20 cellular contexts compared by ENCODE assay signal in genomic region chr2:102016399-102016955, GRCh38. TPM values are rescaled to one million over a fixed set of nuclear protein-coding genes. Genes with fewer than 3 reads are reported as not detected.
A peak's percentile ranks its signal among the peaks of the same experiment; 100 is the strongest.
DNase-seq lines count a peak whose midpoint lies in the region; ATAC-seq, FAIRE-seq and TF ChIP-seq lines count a peak whose summit lies in the region.
"Had no signal": no experiment of that assay in that cellular context is flagged by ENCODE, and none has a peak within 500 bp of the region (broad histone marks: within the 10 kb centered on the region; RNA-seq: fewer than 3 reads in every experiment).

No MANE protein-coding gene starts in this region.

- TF ChIP-seq POLR2A in A549 (IDR thresholded peaks at IDR 0.05; ENCODE audit: low read length) (no peak), lower leg skin (IDR thresholded peaks at IDR 0.05) (no peak)

- no peak for TF ChIP-seq EP300 in A549 (IDR thresholded peaks at IDR 0.05)

- TF ChIP-seq RAD21 in A549 (conservative IDR thresholded peaks at IDR 0.05 in 1 of 2, IDR thresholded peaks at IDR 0.05 in 1 of 2): no peak

- peaks cover 16% of the 10 kb centered on the region for H3K4me1 ChIP-seq in A549

- intact Hi-C loops in lower leg skin (cut with DNase I; ENCODE audit: low total_unique reads): loop anchor here (2.0 kb wide), 1 partner anchor 152 kb away; no protein-coding TSS in a partner anchor

- DNase-seq in activated CD4-positive, CD25-positive, alpha-beta regulatory T cell (lab: John Stamatoyannopoulos, UW): no peak
- DNase-seq in A549 (ENCODE audit: low read depth in 1 of 2, low spot score in 1 of 2) (no peak), RWPE1 (ENCODE audit: low spot score) (peak; percentile 30), epithelial cell of prostate (ENCODE audit: low read depth, low spot score) (no peak), lower leg skin (ENCODE audit: low spot score in 2 of 2) (no peak), SIG-M5 treated with dmso at 0.1 percent for 504 hours (lab: John Stamatoyannopoulos, UW; ENCODE audit: unreplicated experiment) (no peak), HK-2 (ENCODE audit: unreplicated experiment) (no peak)
- DNase-seq: 8988T; ACHN; Calu3; CD4-positive, alpha-beta T cell; DMS 273 treated with DMSO at 0.1 percent for 48 hours; DMS79 treated with DMSO at 0.1 percent for 48 hours; EL; H7 had no signal

- peak; percentile 67 to 69 for ATAC-seq in activated CD4-positive, CD25-positive, alpha-beta regulatory T cell treated with anti-CD3 and anti-CD28 coated beads, Interleukin-2, amount 50 U/mL, for 24 hours
- ATAC-seq in A549: no peak
- ATAC-seq: GM23338 had no signal

- H3K4me2 ChIP-seq in A549: no peak overlapping the region
- H3K4me2 ChIP-seq: BLaER1 treated with 17β-estradiol and CSF1 and Interleukin-3, amounts not matched to agents 10 nM and 100 nM; GM23338 had no signal

- POLR2A ChIA-PET in A549 (lab: Yijun Ruan, JAX) (no interaction called here), RWPE1 (lab: Yijun Ruan, JAX; ENCODE audit: low non-redundant PET) (no interaction called here)

- CTCF ChIA-PET in A549 (lab: Yijun Ruan, JAX): interaction anchor here (1.2 to 14.6 kb wide), 2 partner anchors 132 to 224 kb away, joined by 3 to 137 read pairs; no protein-coding TSS in a partner anchor
- CTCF ChIA-PET in RWPE1 (lab: Yijun Ruan, JAX): interaction anchor here (0.5 to 0.6 kb wide), 2 partner anchors 199 to 219 kb away, joined by 3 to 5 read pairs; no protein-coding TSS in a partner anchor

- H3K27ac ChIP-seq in A549 (no peak overlapping the region), RWPE1 (no peak overlapping the region), epithelial cell of prostate (peak overlapping the region; percentile 79)
- H3K27ac ChIP-seq: BLaER1 treated with 17β-estradiol and CSF1 and Interleukin-3, amounts not matched to agents 10 nM and 100 nM had no signal

- no peak for FAIRE-seq in A549 (lab: Jason Lieb, UNC)
- FAIRE-seq: G401.6, GM12891 had no signal

- no peak for TF ChIP-seq CTCF in A549 (IDR thresholded peaks at IDR 0.05)
- TF ChIP-seq CTCF in RWPE1 (conservative IDR thresholded peaks at IDR 0.05; ENCODE audit: low read depth): no peak
- TF ChIP-seq CTCF in lower leg skin (IDR thresholded peaks at IDR 0.05): no peak

- H3K9me3 ChIP-seq in A549: 0 out of 3 replicates have a peak, but pooled peaks cover 2% of the 10 kb centered on the region

- no peak overlapping the region for H3K4me3 ChIP-seq in A549
- H3K4me3 ChIP-seq in lower leg skin (ENCODE audit: low read depth, poor library complexity, severe bottlenecking): no peak overlapping the region
- H3K4me3 ChIP-seq: BLaER1 treated with 17β-estradiol and CSF1 and Interleukin-3, amounts not matched to agents 10 nM and 100 nM; GM23338 had no signal

- WGBS in A549 (ENCODE audit: missing lambda C conversion rate): 51% methylated on average over 6 of the region's 6 CpGs
- 60 to 66% methylated on average over 6 of the region's 6 CpGs for WGBS in lower leg skin, 2 donors

TF ChIP-seq in A549, 52 proteins besides CTCF, POLR2A, EP300 and RAD21:
- TF ChIP-seq E2F6 (IDR thresholded peaks at IDR 0.05; ENCODE audit: borderline replicate concordance, low read depth): no peak
- TF ChIP-seq GATA3 (IDR thresholded peaks at IDR 0.05; ENCODE audit: borderline replicate concordance): no peak
- no peak for TF ChIP-seq CEBPB (IDR thresholded peaks at IDR 0.05)
- no peak for TF ChIP-seq NPAS2 (CRISPR knock-in tag; IDR thresholded peaks at IDR 0.05; ENCODE audit: borderline replicate concordance)
- no peak for TF ChIP-seq ZNF302 (CRISPR knock-in tag; IDR thresholded peaks at IDR 0.05)
- TF ChIP-seq POLR2AphosphoS2 (conservative IDR thresholded peaks at IDR 0.05; ENCODE audit: low read length): no peak
- no peak for TF ChIP-seq FOSL2 (IDR thresholded peaks at IDR 0.05)
- 0 out of 2 replicates have a peak, but pooled peaks have one; percentile 4 for TF ChIP-seq FOSL2 (CRISPR knock-in tag; IDR thresholded peaks at IDR 0.05)
- TF ChIP-seq HES2 (IDR thresholded peaks at IDR 0.05): no peak

RNA-seq across cellular contexts. Expression of gene IL1R2, which starts 24.7 kb away (rescaled TPM):
- polyA plus RNA-seq in A549 (2011; rRNA removed): 1.7 and 2.3 TPM in 2 replicates
- polyA plus RNA-seq in A549 (2012; cell fraction: cytosol; rRNA removed): 0.62 and 0.65 TPM in 2 replicates
- 0.49 and 0.61 TPM in 2 replicates for polyA plus RNA-seq in A549 (2012; cell fraction: nucleus; rRNA removed)
- polyA plus RNA-seq in A549 (2017; fragmentation: RNase III; extraction: RNeasy Plus Mini Kit Qiagen cat#74134 plus additional on column Dnase treatment): 0.71 to 0.83 TPM (median 0.71 TPM) in 3 replicates
- polyA minus RNA-seq in A549 (2011; rRNA and poly(A)+ RNA removed): 1.4 and 2.0 TPM in 2 replicates
- total RNA-seq in lower leg skin: 100 to 1,000 TPM in 1 of 4 donors, 10 to 100 TPM in 3; 58.4 to 106 (median 68.7) TPM
- total RNA-seq: Calu3, GM23338 had no signal
- polyA plus RNA-seq: GM23338 had no signal

Comparison
In these comparisons a context has a peak if more than half of its experiments do, and no peak if none do; other contexts are left out.
1. ATAC-seq: peak in activated CD4-positive, CD25-positive, alpha-beta regulatory T cell treated with anti-CD3 and anti-CD28 coated beads, Interleukin-2, amount 50 U/mL, for 24 hours (2 of 2); none in A549 (0 of 2).